Comparison of ENCODE assay signal across 7 cellular contexts in the genomic region with DNA sequence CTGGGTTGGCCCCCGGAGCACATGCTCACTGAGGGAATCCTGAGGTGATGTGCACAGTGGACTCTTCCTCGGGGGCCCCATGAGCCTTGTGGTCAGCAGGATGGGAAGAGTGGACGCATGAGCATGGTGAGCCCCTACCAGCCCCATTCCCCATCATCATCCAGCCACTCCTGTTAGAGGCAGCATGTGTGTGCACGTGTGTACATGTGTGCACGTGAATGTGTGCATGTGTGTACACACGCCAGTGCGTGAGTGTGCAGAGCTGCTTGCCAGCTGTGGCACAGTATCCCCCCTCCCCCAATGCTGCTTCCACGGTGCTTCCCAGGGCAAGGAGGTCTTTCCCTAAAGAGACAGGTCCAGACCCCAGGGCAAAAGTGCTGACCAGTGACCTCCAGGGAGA.
"Had no signal": no experiment of that assay in that cellular context is flagged by ENCODE, and none has a peak within 500 bp of the region (broad histone marks: within the 10 kb centered on the region; RNA-seq: fewer than 3 reads in every experiment).

No MANE protein-coding gene starts in this region.

- DNase-seq: GOT3, H9, HCEC 1CT, Kasumi-1, KG1 had no signal

- H3K4me3 ChIP-seq: K562 had no signal

- ATAC-seq: K562 had no signal

- H3K27ac ChIP-seq: HL-60 had no signal
